In the genomic region with DNA sequence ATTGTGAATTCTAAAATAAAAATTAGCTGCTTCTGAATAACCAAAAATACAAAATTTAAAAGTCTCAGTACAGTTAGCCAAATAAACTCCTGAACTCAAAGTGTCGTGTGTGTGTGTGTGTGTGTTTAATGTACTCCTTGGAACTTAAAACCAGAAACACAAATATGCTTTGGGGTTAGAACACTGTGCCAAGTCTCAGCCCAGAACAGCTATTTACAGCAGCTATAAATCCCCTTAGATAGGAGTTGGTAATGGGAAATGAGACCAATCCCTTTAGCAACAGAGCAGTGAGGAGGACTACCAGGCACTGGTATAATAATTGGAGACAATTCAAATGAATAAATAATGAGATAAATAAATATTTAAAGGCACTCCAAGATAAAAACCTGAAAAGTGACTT, we compare ENCODE assay signal across 14 cellular contexts.
DNase-seq lines count a peak whose midpoint lies in the region; ATAC-seq and TF ChIP-seq lines count a peak whose summit lies in the region.
"Had no signal": no experiment of that assay in that cellular context is flagged by ENCODE, and none has a peak within 500 bp of the region (broad histone marks: within the 10 kb centered on the region; RNA-seq: fewer than 3 reads in every experiment).

No MANE protein-coding gene starts in this region.

- H3K4me3 ChIP-seq in LNCaP clone FGC (ENCODE audit: low read depth, low read length): no peak overlapping the region
- H3K4me3 ChIP-seq in astrocyte of the spinal cord (ENCODE audit: low read depth, low read length): no peak overlapping the region
- H3K4me3 ChIP-seq: K562 had no signal

- peaks cover 21% of the 10 kb centered on the region for H3K4me1 Mint-ChIP-seq in nephron

- H3K27ac ChIP-seq in caudate nucleus (ENCODE audit: low read depth, low read length): no peak overlapping the region

- H3K27ac Mint-ChIP-seq in nephron: peak overlapping the region; percentile 26 to 87 (median 40)

- H3K36me3 Mint-ChIP-seq in nephron (ENCODE audit: low read depth): peaks cover 50% of the 10 kb centered on the region

- H3K27me3 Mint-ChIP-seq in nephron (ENCODE audit: low read depth): no peaks in the 10 kb centered on the region

- in situ Hi-C loops in astrocyte of the spinal cord (cut with HindIII; ENCODE audit: low sequenced_read_pairs): no loop called here

- H3K9me3 Mint-ChIP-seq in nephron: no peaks in the 10 kb centered on the region

- ATAC-seq in GM21367 (IDR thresholded peaks at IDR 0.05; ENCODE audit: unreplicated experiment): no peak
- ATAC-seq: K562 had no signal

- DNase-seq in LNCaP clone FGC (ENCODE audit: low read depth) (peak; percentile 90), astrocyte of the spinal cord (ENCODE audit: low read depth, low spot score) (peak; percentile 53), retina (no peak), caudate nucleus (lab: John Stamatoyannopoulos, UW) (no peak)
- no peak for DNase-seq in stimulated activated CD4-positive, alpha-beta T cell treated with anti-CD3 and anti-CD28 coated beads, Interleukin-1b, Interleukin-23, amount 100 ng/mL, for 48 hours
- DNase-seq: C1 segment of cervical spinal cord, NCI-H1436 treated with DMSO at 0.1 percent for 48 hours, NCI-H2029 treated with DMSO at 0.1 percent for 48 hours, NCI-H2171 treated with DMSO at 0.1 percent for 48 hours, NCI-H446 treated with DMSO at 0.1 percent for 48 hours, RPMI8226 had no signal

- no peak overlapping the region for H3K4me3 Mint-ChIP-seq in nephron

- no peak for TF ChIP-seq CTCF in LNCaP clone FGC (IDR thresholded peaks at IDR 0.05; ENCODE audit: control insufficient read depth, extremely low read depth, insufficient read depth)
- no peak for TF ChIP-seq CTCF in astrocyte of the spinal cord (IDR thresholded peaks at IDR 0.05; ENCODE audit: low read depth, low read length)
- TF ChIP-seq CTCF in nephron (IDR thresholded peaks at IDR 0.05; ENCODE audit: unreplicated experiment in 3 of 3): no peak

Comparison
In these comparisons a context has a peak if more than half of its experiments do, and no peak if none do; other contexts are left out.
1. DNase-seq: peak in LNCaP clone FGC (single experiment) and astrocyte of the spinal cord (single experiment); none in retina (single experiment), stimulated activated CD4-positive, alpha-beta T cell treated with anti-CD3 and anti-CD28 coated beads, Interleukin-1b, Interleukin-23, amount 100 ng/mL, for 48 hours (single experiment) and caudate nucleus (0 of 61).